In genomic region chr6:41780623-41781301, GRCh38 we compare ENCODE assay signal across 8 cellular contexts. TPM values are rescaled to one million over a fixed set of nuclear protein-coding genes. Genes with fewer than 3 reads are reported as not detected.
DNase-seq lines count a peak whose midpoint lies in the region; ATAC-seq and TF ChIP-seq lines count a peak whose summit lies in the region.

PRICKLE4 (plus strand) TSS chr6:41780782; CDS start chr6:41783474, 2,692 bp downstream.

- peak within 1 kb of the TSS; percentile 76 for H3K4me2 ChIP-seq in mesendoderm (ENCODE audit: low read length)

- TF ChIP-seq CTCF in Peyer's patch (IDR thresholded peaks at IDR 0.05) (no peak), upper lobe of right lung (IDR thresholded peaks at IDR 0.05) (no peak)

- H3K9me3 ChIP-seq in Peyer's patch, result no peaks in the 10 kb centered on the region
- no peaks in the 10 kb centered on the region for H3K9me3 ChIP-seq in effector memory CD4-positive, alpha-beta T cell (ENCODE audit: control insufficient read depth, low read length)
- no peaks in the 10 kb centered on the region for H3K9me3 ChIP-seq in upper lobe of right lung

- H3K56ac ChIP-seq in mesendoderm (ENCODE audit: low read length), result peak within 1 kb of the TSS; percentile 87

- H3K4me1 ChIP-seq in Peyer's patch (peaks cover 0 to 21% (median 3%) of the 10 kb centered on the region in 4 donors), mesendoderm (ENCODE audit: control insufficient read depth, low read depth, low read length) (peaks cover 2% of the 10 kb centered on the region), upper lobe of right lung (peaks cover 44% of the 10 kb centered on the region)
- H3K4me1 ChIP-seq in effector memory CD4-positive, alpha-beta T cell (ENCODE audit: control insufficient read depth, insufficient read depth, low read length, poor library complexity, severe bottlenecking), result peaks cover 15% of the 10 kb centered on the region

- H3K27me3 ChIP-seq in Peyer's patch (no peaks in the 10 kb centered on the region), mesendoderm (ENCODE audit: insufficient read depth, low read length, poor library complexity) (peaks cover 4% of the 10 kb centered on the region), upper lobe of right lung (no peaks in the 10 kb centered on the region)
- H3K27me3 ChIP-seq in effector memory CD4-positive, alpha-beta T cell (replicated peaks; ENCODE audit: control insufficient read depth, insufficient read depth, low read length, poor library complexity, severe bottlenecking), result no peaks in the 10 kb centered on the region

- peak within 1 kb of the TSS; percentile 63 to 77 (median 72) for H3K27ac ChIP-seq in Peyer's patch
- H3K27ac ChIP-seq in effector memory CD4-positive, alpha-beta T cell (ENCODE audit: insufficient read depth, low read length, poor library complexity, severe bottlenecking), result peak within 1 kb of the TSS; percentile 42
- no peak within 1 kb of the TSS for H3K27ac ChIP-seq in mesendoderm (ENCODE audit: low read depth, low read length)
- H3K27ac ChIP-seq in upper lobe of right lung, result peak within 1 kb of the TSS; percentile 85

- H3K79me1 ChIP-seq in mesendoderm (ENCODE audit: low read length), result no peaks in the 10 kb centered on the region

- peak within 1 kb of the TSS; percentile 8 for H2BK120ac ChIP-seq in mesendoderm (ENCODE audit: low read depth, low read length)

- no peak within 1 kb of the TSS for H3K27ac Mint-ChIP-seq in activated naive CD4-positive, alpha-beta T cell treated with anti-CD3 and anti-CD28 coated beads for 36 hours

- no peak within 1 kb of the TSS for H3K23ac ChIP-seq in mesendoderm (ENCODE audit: low read length)

- H3K4ac ChIP-seq in mesendoderm (ENCODE audit: low read depth, low read length), result no peak within 1 kb of the TSS

- no peak within 1 kb of the TSS for H4K5ac ChIP-seq in mesendoderm (ENCODE audit: low read length)

- no peak within 1 kb of the TSS for H2AK5ac ChIP-seq in mesendoderm (ENCODE audit: low read length)

- no peak within 1 kb of the TSS for H4K8ac ChIP-seq in mesendoderm (ENCODE audit: low read depth, low read length)

- H3K36me3 Mint-ChIP-seq in activated naive CD4-positive, alpha-beta T cell treated with anti-CD3 and anti-CD28 coated beads for 36 hours (ENCODE audit: low read depth), result no peaks in the 10 kb centered on the region

- WGBS in mesendoderm (ENCODE audit: extremely low coverage, insufficient coverage, low lambda C conversion rate), result no CpG with 5 or more reads among the region's 36 CpGs

- no peak for TF ChIP-seq POLR2A in Peyer's patch (IDR thresholded peaks at IDR 0.05)

- H2BK5ac ChIP-seq in mesendoderm (ENCODE audit: low read length), result no peak within 1 kb of the TSS

- H3K4me1 Mint-ChIP-seq in activated naive CD4-positive, alpha-beta T cell treated with anti-CD3 and anti-CD28 coated beads for 36 hours (ENCODE audit: low read depth), result peaks cover 11% of the 10 kb centered on the region

- peak; percentile 40 for ATAC-seq in upper lobe of right lung

- intact Hi-C loops in activated naive CD4-positive, alpha-beta T cell treated with anti-CD3 and anti-CD28 coated beads for 36 hours (cut with micrococcal nuclease), result loop anchor here (1.0 to 10.0 kb wide), 8 partner anchors 45 to 964 kb away; partner anchors contain the start of genes MRPS10, TBCC, TFEB and TRERF1
- intact Hi-C loops in upper lobe of right lung (cut with DNase I), result loop anchor here (10.0 kb wide), 1 partner anchor 154 kb away; no protein-coding TSS in a partner anchor

- H3K79me2 ChIP-seq in mesendoderm (ENCODE audit: control insufficient read depth, insufficient read depth, low read length), result no peaks in the 10 kb centered on the region

- H3K4me3 Mint-ChIP-seq in activated naive CD4-positive, alpha-beta T cell treated with anti-CD3 and anti-CD28 coated beads for 36 hours, result peak within 1 kb of the TSS; percentile 82

- H3K18ac ChIP-seq in mesendoderm (ENCODE audit: low read length), result peak within 1 kb of the TSS; percentile 65

- H3K9me3 Mint-ChIP-seq in activated naive CD4-positive, alpha-beta T cell treated with anti-CD3 and anti-CD28 coated beads for 36 hours, result no peaks in the 10 kb centered on the region

- CTCF ChIA-PET in activated naive CD4-positive, alpha-beta T cell treated with anti-CD3 and anti-CD28 coated beads for 36 hours (lab: Charles Lee), result interaction anchor here (0.6 to 8.7 kb wide), 3 partner anchors 264 to 331 kb away, joined by 4 to 143 read pairs (median 6); partner anchors contain the start of gene TAF8

- H3K4me3 ChIP-seq in Peyer's patch, result peak within 1 kb of the TSS; percentile 58 to 86 (median 67)
- H3K4me3 ChIP-seq in effector memory CD4-positive, alpha-beta T cell (ENCODE audit: insufficient read depth, low read depth, low read length, poor library complexity, severe bottlenecking), result peak within 1 kb of the TSS; percentile 66
- H3K4me3 ChIP-seq in mesendoderm (ENCODE audit: low read length), result peak within 1 kb of the TSS; percentile 70
- peak within 1 kb of the TSS; percentile 81 for H3K4me3 ChIP-seq in upper lobe of right lung

- H2BK15ac ChIP-seq in mesendoderm (replicated peaks; ENCODE audit: low read depth), result no peak within 1 kb of the TSS

- H3K9ac ChIP-seq in mesendoderm (ENCODE audit: low read length), result peak within 1 kb of the TSS; percentile 73

- peaks cover 0 to 6% (median 0%) of the 10 kb centered on the region in 3 donors for H3K36me3 ChIP-seq in Peyer's patch
- H3K36me3 ChIP-seq in effector memory CD4-positive, alpha-beta T cell (ENCODE audit: control insufficient read depth, insufficient read depth, low read length), result no peaks in the 10 kb centered on the region
- H3K36me3 ChIP-seq in mesendoderm (ENCODE audit: control insufficient read depth, insufficient read depth, low read length), result no peaks in the 10 kb centered on the region
- H3K36me3 ChIP-seq in upper lobe of right lung, result peaks cover 9% of the 10 kb centered on the region

- DNase-seq in activated naive CD4-positive, alpha-beta T cell treated with anti-CD3 and anti-CD28 coated beads for 36 hours, result no peak
- no peak for DNase-seq in activated naive CD4-positive, alpha-beta T cell treated with anti-CD3 and anti-CD28 coated beads, Interleukin-2, amount 50 U/mL, for 16 hours
- DNase-seq in Peyer's patch (peak in 2 of 3 donors; percentile 55 to 69), mesendoderm (peak; percentile 22), upper lobe of right lung (peak; percentile 82), NOMO-1 (lab: John Stamatoyannopoulos, UW; ENCODE audit: unreplicated experiment in 2 of 2) (no peak), NCI-H1436 (lab: John Stamatoyannopoulos, UW) (no peak)
- no peak for DNase-seq in effector memory CD4-positive, alpha-beta T cell

- peaks cover 4% of the 10 kb centered on the region for H3K27me3 Mint-ChIP-seq in activated naive CD4-positive, alpha-beta T cell treated with anti-CD3 and anti-CD28 coated beads for 36 hours (ENCODE audit: low read depth)

RNA-seq across cellular contexts. Expression of gene PRICKLE4, which starts in this region (rescaled TPM):
- under 1 TPM in 1 of 2 experiments, not detected in 1; 0.52 TPM for total RNA-seq in activated naive CD4-positive, alpha-beta T cell treated with anti-CD3 and anti-CD28 coated beads for 36 hours
- 10 to 100 TPM in 3 of 4 donors, 1 to 10 TPM in 1; 3.8 to 23.4 (median 16.8) TPM for total RNA-seq in Peyer's patch
- 0.03 TPM for polyA plus RNA-seq in mesendoderm (2013, experiment 1 of 2)
- 0.11 TPM for polyA plus RNA-seq in mesendoderm (2013, experiment 2 of 2)
- 14.2 TPM for total RNA-seq in upper lobe of right lung

Comparison
In these comparisons a context has a peak if more than half of its experiments do, and no peak if none do; other contexts are left out.
1. DNase-seq: peak in Peyer's patch (2 of 3), mesendoderm (single experiment) and upper lobe of right lung (single experiment); none in activated naive CD4-positive, alpha-beta T cell treated with anti-CD3 and anti-CD28 coated beads for 36 hours (single experiment), activated naive CD4-positive, alpha-beta T cell treated with anti-CD3 and anti-CD28 coated beads, Interleukin-2, amount 50 U/mL, for 16 hours (single experiment), effector memory CD4-positive, alpha-beta T cell (0 of 3), NOMO-1 (0 of 2) and NCI-H1436 (single experiment).
2. Peak in every context shown above with its lines, with median percentiles within 50 percentile points of each other: H3K4me3 ChIP-seq.